In the genomic region with DNA sequence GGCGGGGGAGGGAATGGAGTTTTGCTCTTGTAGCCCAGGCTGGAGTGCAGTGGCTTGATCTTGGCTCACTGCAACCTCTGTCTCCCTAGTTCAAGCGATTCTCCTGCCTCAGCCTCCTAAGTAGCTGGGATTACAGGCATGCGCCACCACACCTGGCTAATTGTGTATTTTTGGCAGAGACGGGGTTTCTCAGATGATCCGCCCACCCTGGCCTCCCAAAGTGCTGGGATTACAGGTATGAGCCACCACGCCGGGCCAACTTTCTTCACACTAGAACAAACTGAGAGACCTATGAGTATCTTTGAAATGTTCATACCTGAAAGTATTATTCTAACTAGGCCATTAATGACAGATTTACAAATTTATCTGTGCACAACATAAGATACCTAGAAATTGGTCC, we compare ENCODE assay signal across 9 cellular contexts. TPM values are rescaled to one million over a fixed set of nuclear protein-coding genes. Genes with fewer than 3 reads are reported as not detected.
"Had no signal": no experiment of that assay in that cellular context is flagged by ENCODE, and none has a peak within 500 bp of the region (broad histone marks: within the 10 kb centered on the region; RNA-seq: fewer than 3 reads in every experiment).

No MANE protein-coding gene starts in this region.

RNA-seq across cellular contexts. Expression of a gene that starts 40.2 kb away (rescaled TPM):
- total RNA-seq: activated CD8-positive, alpha-beta T cell treated with anti-CD3 and anti-CD28 coated beads for 36 hours; activated T-helper 17 cell treated with anti-CD3 and anti-CD28 coated beads, Interleukin-2, amount 50 U/mL, for 72 hours; bronchial epithelial cell; cardiac septum; cerebellum; dermis blood vessel endothelial cell; esophagus squamous epithelium; fibroblast of lung; fibroblast of villous mesenchyme had no signal
- polyA plus RNA-seq: fibroblast of lung had no signal
